1 cellular context compared by ENCODE assay signal in genomic region chr4:26701786-26702227, GRCh38.
TF ChIP-seq lines count a peak whose summit lies in the region.

No MANE protein-coding gene starts in this region.

TF ChIP-seq in K562, 482 proteins besides CTCF, POLR2A, EP300 and RAD21 (continued from another document and continues in another):
- TF ChIP-seq FOXO4 (CRISPR knock-in tag; IDR thresholded peaks at IDR 0.05) (no peak), HBP1 (CRISPR knock-in tag; IDR thresholded peaks at IDR 0.05) (0 out of 2 replicates have a peak, but pooled peaks have one; percentile 41), CUX1 (CRISPR knock-in tag; IDR thresholded peaks at IDR 0.05) (peak; percentile 55; the same call in 1 of the 2 replicates), CTBP1 (IDR thresholded peaks at IDR 0.05; ENCODE audit: borderline replicate concordance) (no peak), ZNF76 (CRISPR knock-in tag; IDR thresholded peaks at IDR 0.05; ENCODE audit: borderline replicate concordance) (no peak), POLR2B (IDR thresholded peaks at IDR 0.05; ENCODE audit: low read depth, partially characterized antibody) (no peak), NONO (IDR thresholded peaks at IDR 0.05; ENCODE audit: low read depth in 2 of 2, low read length in 1 of 2) (no peak), ESRRB (CRISPR knock-in tag; IDR thresholded peaks at IDR 0.05; ENCODE audit: borderline replicate concordance) (no peak), ZNF511 (CRISPR knock-in tag; IDR thresholded peaks at IDR 0.05) (no peak), NFRKB (IDR thresholded peaks at IDR 0.05; ENCODE audit: low read depth) (no peak), PRDM10 (IDR thresholded peaks at IDR 0.05; ENCODE audit: partially characterized antibody) (no peak), ETV6 (IDR thresholded peaks at IDR 0.05; ENCODE audit: borderline replicate concordance in 1 of 2, low read depth in 2 of 2, low read length in 1 of 2) (no peak), ETV6 (CRISPR knock-in tag; IDR thresholded peaks at IDR 0.05; ENCODE audit: borderline replicate concordance) (no peak), CREB1 (IDR thresholded peaks at IDR 0.05) (no peak), CREB1 (CRISPR knock-in tag; IDR thresholded peaks at IDR 0.05) (no peak), E2F1 (CRISPR knock-in tag; IDR thresholded peaks at IDR 0.05) (no peak), STAT6 (CRISPR knock-in tag; IDR thresholded peaks at IDR 0.05) (no peak), NEUROD1 (IDR thresholded peaks at IDR 0.05; ENCODE audit: borderline replicate concordance, low read depth, low read length, partially characterized antibody) (peak; percentile 54), MAFK (IDR thresholded peaks at IDR 0.05; ENCODE audit: low read length) (no peak), IRF2 (CRISPR knock-in tag; IDR thresholded peaks at IDR 0.05) (no peak), PHF21A (IDR thresholded peaks at IDR 0.05; ENCODE audit: borderline replicate concordance, low read depth) (no peak), MAFG (tag; conservative IDR thresholded peaks at IDR 0.05) (no peak; the same call in 1 of the 2 replicates), NUFIP1 (IDR thresholded peaks at IDR 0.05; ENCODE audit: partially characterized antibody) (no peak), ATF7 (IDR thresholded peaks at IDR 0.05) (no peak; the same call in 1 of the 2 replicates), ZNF57 (CRISPR knock-in tag; IDR thresholded peaks at IDR 0.05) (no peak), NFIC (IDR thresholded peaks at IDR 0.05) (peak; percentile 74), SRF (CRISPR knock-in tag; IDR thresholded peaks at IDR 0.05) (no peak), ZNF444 (CRISPR knock-in tag; IDR thresholded peaks at IDR 0.05) (no peak), PHF20 (IDR thresholded peaks at IDR 0.05; ENCODE audit: partially characterized antibody) (no peak), TSHZ1 (CRISPR knock-in tag; IDR thresholded peaks at IDR 0.05) (no peak), CREB3L1 (IDR thresholded peaks at IDR 0.05; ENCODE audit: borderline replicate concordance, low read depth) (no peak), KAT2B (IDR thresholded peaks at IDR 0.05; ENCODE audit: low read depth, low read length) (no peak), SMARCB1 (IDR thresholded peaks at IDR 0.05; ENCODE audit: insufficient read length, low read depth) (no peak), PHB2 (IDR thresholded peaks at IDR 0.05; ENCODE audit: low read depth) (peak; percentile 67; the same call in 1 of the 2 replicates), ZBTB34 (CRISPR knock-in tag; IDR thresholded peaks at IDR 0.05) (peak; percentile 56; the same call in 1 of the 2 replicates), RFX1 (IDR thresholded peaks at IDR 0.05) (no peak)
